9 cellular contexts compared by ENCODE assay signal in genomic region chr4:4677825-4678522, GRCh38.
DNase-seq lines count a peak whose midpoint lies in the region; ATAC-seq and TF ChIP-seq lines count a peak whose summit lies in the region.
"Had no signal": no experiment of that assay in that cellular context is flagged by ENCODE, and none has a peak within 500 bp of the region (broad histone marks: within the 10 kb centered on the region; RNA-seq: fewer than 3 reads in every experiment).

No MANE protein-coding gene starts in this region.

- no peaks in the 10 kb centered on the region for H3K27me3 ChIP-seq in HL-60 (ENCODE audit: insufficient read depth, poor library complexity, severe bottlenecking)
- no peaks in the 10 kb centered on the region for H3K27me3 ChIP-seq in lung (ENCODE audit: control insufficient read depth, insufficient read depth)
- no peaks in the 10 kb centered on the region for H3K27me3 ChIP-seq in stomach

- ATAC-seq in lung (ENCODE audit: insufficient read depth, low FRiP score) (peak; percentile 24), GM18909 (IDR thresholded peaks at IDR 0.05; ENCODE audit: poor library complexity, unreplicated experiment) (no peak)

- TF ChIP-seq POLR2A in stomach (IDR thresholded peaks at IDR 0.05): no peak

- H3K36me3 Mint-ChIP-seq in brain: peaks cover 16% of the 10 kb centered on the region

- DNase-seq in AML-193 (lab: John Stamatoyannopoulos, UW) (peak; percentile 16 to 29), HL-60 (ENCODE audit: low read depth in 1 of 2, low spot score in 1 of 2) (peak in 1 of 2 experiments; percentile 13), lung (ENCODE audit: low spot score) (no peak), stomach (no peak), HT-29 (ENCODE audit: low spot score) (no peak)
- no peak for DNase-seq in stimulated activated CD4-positive, alpha-beta T cell treated with anti-CD3 and anti-CD28 coated beads, Interleukin-4, amount 100 ng/mL, for 1 hour
- DNase-seq: T1000 had no signal

- peaks cover 13% of the 10 kb centered on the region for H3K4me1 Mint-ChIP-seq in brain

- H3K4me3 Mint-ChIP-seq in brain: peak overlapping the region; percentile 17 to 67 (median 42)

- H3K4me3 ChIP-seq in HL-60 (replicated peaks; ENCODE audit: insufficient read depth, low read length) (no peak overlapping the region), lung (no peak overlapping the region), stomach (no peak overlapping the region)

- H3K27me3 Mint-ChIP-seq in brain: peaks cover 37% of the 10 kb centered on the region

- H3K4me1 ChIP-seq in lung (ENCODE audit: control insufficient read depth in 2 of 2, insufficient read depth in 2 of 2, low read length in 2 of 2) (no peaks in the 10 kb centered on the region), stomach (no peaks in the 10 kb centered on the region)

- H3K27ac Mint-ChIP-seq in brain: peak overlapping the region in 3 of 5 experiments; percentile 0 to 38 (median 25)

- no peaks in the 10 kb centered on the region for H3K9me3 Mint-ChIP-seq in brain

- no peak overlapping the region for H3K27ac ChIP-seq in HL-60 (replicated peaks)
- H3K27ac ChIP-seq in lung (ENCODE audit: low read depth in 1 of 2, low read length in 1 of 2): no peak overlapping the region
- H3K27ac ChIP-seq in stomach: no peak overlapping the region

- intact Hi-C loops in stomach (cut with DNase I; ENCODE audit: low total_unique reads): no loop called here

- no peak for TF ChIP-seq EP300 in stomach (IDR thresholded peaks at IDR 0.05)

- no peaks in the 10 kb centered on the region for H3K36me3 ChIP-seq in lung (ENCODE audit: control insufficient read depth in 2 of 2, insufficient read depth in 2 of 2, low read length in 2 of 2)
- H3K36me3 ChIP-seq in stomach: no peaks in the 10 kb centered on the region

- H3K9me3 ChIP-seq in lung (ENCODE audit: control insufficient read depth in 2 of 2, insufficient read depth in 1 of 2, low read length in 1 of 2): no peaks in the 10 kb centered on the region
- H3K9me3 ChIP-seq in stomach: no peaks in the 10 kb centered on the region

- TF ChIP-seq CTCF in HL-60 (IDR thresholded peaks at IDR 0.05; ENCODE audit: insufficient read depth, low read length) (peak; percentile 32), brain (conservative IDR thresholded peaks at IDR 0.05) (peak; percentile 57 to 84), lung (IDR thresholded peaks at IDR 0.05; ENCODE audit: control extremely low read depth, extremely low read depth) (no peak), stomach (IDR thresholded peaks at IDR 0.05) (peak in 1 of 7 experiments; percentile 14)

- 50 to 60% methylated on average over 16 of the region's 16 CpGs for WGBS in lung, 2 donors
- 53 to 61% (median 59%) methylated on average over 16 of the region's 16 CpGs for WGBS in stomach, 5 donors

Comparison
In these comparisons a context has a peak if more than half of its experiments do, and no peak if none do; other contexts are left out.
1. DNase-seq: peak in AML-193 (2 of 2); none in lung (single experiment), stomach (single experiment), stimulated activated CD4-positive, alpha-beta T cell treated with anti-CD3 and anti-CD28 coated beads, Interleukin-4, amount 100 ng/mL, for 1 hour (single experiment) and HT-29 (single experiment).